ENCODE assay signal across 1 cellular context in genomic region chr19:18613589-18614234, GRCh38.
TF ChIP-seq lines count a peak whose summit lies in the region.

No MANE protein-coding gene starts in this region.

TF ChIP-seq in H1, 55 proteins besides CTCF, POLR2A, EP300 and RAD21:
- TF ChIP-seq BRCA1 (IDR thresholded peaks at IDR 0.05; ENCODE audit: low read depth, low read length) (no peak), SUZ12 (IDR thresholded peaks at IDR 0.05; ENCODE audit: low read length) (peak; percentile 0; the same call in 1 of the 2 replicates)
